In the genomic region with DNA sequence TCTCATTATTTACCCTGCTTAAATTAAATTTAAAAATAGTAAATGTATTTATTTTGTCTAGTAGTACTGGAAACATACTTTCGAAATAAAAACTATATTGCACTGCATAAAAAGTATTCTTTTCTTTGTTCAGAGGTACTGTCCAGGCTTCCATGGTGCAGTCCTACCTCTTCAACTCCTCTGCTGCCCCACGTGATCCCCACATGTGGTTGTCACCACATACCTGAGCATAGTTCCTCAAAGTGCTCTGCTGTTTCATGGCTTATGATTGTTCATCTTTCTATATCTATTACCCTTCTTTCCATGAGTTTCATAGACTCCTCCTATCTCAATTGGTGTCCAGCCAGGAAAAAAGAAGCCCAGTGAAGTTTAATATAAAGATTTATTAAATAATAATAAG, we compare ENCODE assay signal across 1 cellular context.
TF ChIP-seq lines count a peak whose summit lies in the region.

No MANE protein-coding gene starts in this region.

TF ChIP-seq in GM12878, 131 proteins besides CTCF, POLR2A, EP300 and RAD21:
- no peak for TF ChIP-seq TCF3 (IDR thresholded peaks at IDR 0.05; ENCODE audit: borderline replicate concordance, insufficient read depth, low read depth, low read length)
- no peak for TF ChIP-seq POU2F2 (IDR thresholded peaks at IDR 0.05; ENCODE audit: borderline replicate concordance, low read depth, low read length)
- TF ChIP-seq STAT3 (IDR thresholded peaks at IDR 0.05; ENCODE audit: low read depth, low read length): no peak
- TF ChIP-seq, protein P1, sequence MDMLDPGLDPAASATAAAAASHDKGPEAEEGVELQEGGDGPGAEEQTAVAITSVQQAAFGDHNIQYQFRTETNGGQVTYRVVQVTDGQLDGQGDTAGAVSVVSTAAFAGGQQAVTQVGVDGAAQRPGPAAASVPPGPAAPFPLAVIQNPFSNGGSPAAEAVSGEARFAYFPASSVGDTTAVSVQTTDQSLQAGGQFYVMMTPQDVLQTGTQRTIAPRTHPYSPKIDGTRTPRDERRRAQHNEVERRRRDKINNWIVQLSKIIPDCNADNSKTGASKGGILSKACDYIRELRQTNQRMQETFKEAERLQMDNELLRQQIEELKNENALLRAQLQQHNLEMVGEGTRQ (IDR thresholded peaks at IDR 0.05; ENCODE audit: borderline replicate concordance, low read depth, low read length): no peak; the same call in 1 of the 2 replicates
- TF ChIP-seq DPF2 (IDR thresholded peaks at IDR 0.05): no peak
- TF ChIP-seq ZNF592 (IDR thresholded peaks at IDR 0.05): no peak
- no peak for TF ChIP-seq PML (IDR thresholded peaks at IDR 0.05; ENCODE audit: low read length)
- no peak for TF ChIP-seq CREB1 (IDR thresholded peaks at IDR 0.05; ENCODE audit: low read depth)
- TF ChIP-seq LARP7 (IDR thresholded peaks at IDR 0.05): no peak
- no peak for TF ChIP-seq ASH2L (IDR thresholded peaks at IDR 0.05; ENCODE audit: borderline replicate concordance, low read depth)
- TF ChIP-seq ATF3 (IDR thresholded peaks at IDR 0.05; ENCODE audit: borderline replicate concordance, extremely low read depth, low read depth, low read length): no peak
- no peak for TF ChIP-seq ZNF274 (IDR thresholded peaks at IDR 0.05; ENCODE audit: insufficient read depth, insufficient read length)
- TF ChIP-seq, protein P2, sequence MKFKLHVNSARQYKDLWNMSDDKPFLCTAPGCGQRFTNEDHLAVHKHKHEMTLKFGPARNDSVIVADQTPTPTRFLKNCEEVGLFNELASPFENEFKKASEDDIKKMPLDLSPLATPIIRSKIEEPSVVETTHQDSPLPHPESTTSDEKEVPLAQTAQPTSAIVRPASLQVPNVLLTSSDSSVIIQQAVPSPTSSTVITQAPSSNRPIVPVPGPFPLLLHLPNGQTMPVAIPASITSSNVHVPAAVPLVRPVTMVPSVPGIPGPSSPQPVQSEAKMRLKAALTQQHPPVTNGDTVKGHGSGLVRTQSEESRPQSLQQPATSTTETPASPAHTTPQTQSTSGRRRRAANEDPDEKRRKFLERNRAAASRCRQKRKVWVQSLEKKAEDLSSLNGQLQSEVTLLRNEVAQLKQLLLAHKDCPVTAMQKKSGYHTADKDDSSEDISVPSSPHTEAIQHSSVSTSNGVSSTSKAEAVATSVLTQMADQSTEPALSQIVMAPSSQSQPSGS (IDR thresholded peaks at IDR 0.05; ENCODE audit: low read length): no peak
- no peak for TF ChIP-seq ZBTB4 (CRISPR knock-in tag; IDR thresholded peaks at IDR 0.05)
- no peak for TF ChIP-seq BMI1 (IDR thresholded peaks at IDR 0.05; ENCODE audit: borderline replicate concordance)
- no peak for TF ChIP-seq SREBF1 (IDR thresholded peaks at IDR 0.05; ENCODE audit: low read length)
- TF ChIP-seq ETV6 (conservative IDR thresholded peaks at IDR 0.05 in 1 of 2, IDR thresholded peaks at IDR 0.05 in 1 of 2; ENCODE audit: borderline replicate concordance in 1 of 2, low read depth in 1 of 2): no peak
TF ChIP-seq in GM12878: peak in this region for 0.
